In the genomic region with DNA sequence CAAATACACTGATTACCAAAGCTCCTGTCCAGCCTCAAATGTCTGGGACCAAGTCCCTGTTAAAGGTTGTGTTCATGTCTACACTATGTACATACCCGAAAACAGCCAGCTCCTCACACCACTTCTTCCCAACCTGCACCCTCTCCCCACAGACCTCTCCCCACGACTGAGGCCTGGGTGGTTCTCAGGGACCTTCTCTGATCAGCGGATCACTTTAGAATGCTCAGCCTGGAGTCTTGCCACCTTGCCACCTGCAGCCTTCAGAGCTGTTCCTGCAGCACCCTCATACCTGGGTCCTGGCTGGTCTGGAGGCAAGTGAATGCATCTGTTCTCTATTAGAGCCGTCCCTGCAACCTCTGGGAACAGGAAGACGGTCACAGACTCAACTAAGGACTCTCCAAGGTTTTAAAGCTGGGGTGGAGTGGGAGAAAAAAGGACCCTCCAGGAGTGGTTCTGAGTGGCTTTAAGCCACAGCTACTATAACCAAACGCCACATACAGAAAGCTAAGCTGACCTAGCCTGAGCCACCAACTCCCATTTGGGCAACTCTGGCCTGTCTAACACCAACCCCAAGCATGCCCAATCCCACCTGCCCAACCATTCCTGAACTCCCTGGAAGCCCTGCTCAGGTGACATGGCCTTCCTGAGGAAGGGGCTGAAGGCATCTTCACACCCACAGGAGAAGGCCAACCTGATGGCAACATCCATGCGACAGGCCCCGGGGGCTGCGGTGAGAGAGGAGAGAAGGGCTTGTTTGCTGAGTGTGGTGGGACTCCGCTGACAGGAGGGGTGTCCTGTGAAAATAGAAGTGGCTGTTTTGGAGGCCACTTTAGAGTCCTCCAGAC, we compare ENCODE assay signal across 1 cellular context.
TF ChIP-seq lines count a peak whose summit lies in the region.

No MANE protein-coding gene starts in this region.

TF ChIP-seq in K562, 482 proteins besides CTCF, POLR2A, EP300 and RAD21:
- TF ChIP-seq CSDE1 (IDR thresholded peaks at IDR 0.05) (no peak), CHD2 (IDR thresholded peaks at IDR 0.05; ENCODE audit: low read depth, low read length) (no peak), DPF2 (IDR thresholded peaks at IDR 0.05) (no peak), KDM2B (CRISPR knock-in tag; IDR thresholded peaks at IDR 0.05) (no peak), SRF (CRISPR knock-in tag; IDR thresholded peaks at IDR 0.05) (no peak), ETS2 (tag; IDR thresholded peaks at IDR 0.05; ENCODE audit: borderline replicate concordance, poor library complexity, severe bottlenecking) (no peak), NR2F6 (CRISPR knock-in tag; IDR thresholded peaks at IDR 0.05) (no peak)
- TF ChIP-seq, protein P1, sequence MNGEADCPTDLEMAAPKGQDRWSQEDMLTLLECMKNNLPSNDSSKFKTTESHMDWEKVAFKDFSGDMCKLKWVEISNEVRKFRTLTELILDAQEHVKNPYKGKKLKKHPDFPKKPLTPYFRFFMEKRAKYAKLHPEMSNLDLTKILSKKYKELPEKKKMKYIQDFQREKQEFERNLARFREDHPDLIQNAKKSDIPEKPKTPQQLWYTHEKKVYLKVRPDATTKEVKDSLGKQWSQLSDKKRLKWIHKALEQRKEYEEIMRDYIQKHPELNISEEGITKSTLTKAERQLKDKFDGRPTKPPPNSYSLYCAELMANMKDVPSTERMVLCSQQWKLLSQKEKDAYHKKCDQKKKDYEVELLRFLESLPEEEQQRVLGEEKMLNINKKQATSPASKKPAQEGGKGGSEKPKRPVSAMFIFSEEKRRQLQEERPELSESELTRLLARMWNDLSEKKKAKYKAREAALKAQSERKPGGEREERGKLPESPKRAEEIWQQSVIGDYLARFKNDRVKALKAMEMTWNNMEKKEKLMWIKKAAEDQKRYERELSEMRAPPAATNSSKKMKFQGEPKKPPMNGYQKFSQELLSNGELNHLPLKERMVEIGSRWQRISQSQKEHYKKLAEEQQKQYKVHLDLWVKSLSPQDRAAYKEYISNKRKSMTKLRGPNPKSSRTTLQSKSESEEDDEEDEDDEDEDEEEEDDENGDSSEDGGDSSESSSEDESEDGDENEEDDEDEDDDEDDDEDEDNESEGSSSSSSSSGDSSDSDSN (IDR thresholded peaks at IDR 0.05; ENCODE audit: borderline replicate concordance in 1 of 2, low read depth in 2 of 2, low read length in 2 of 2) = no peak
- TF ChIP-seq, protein P2, sequence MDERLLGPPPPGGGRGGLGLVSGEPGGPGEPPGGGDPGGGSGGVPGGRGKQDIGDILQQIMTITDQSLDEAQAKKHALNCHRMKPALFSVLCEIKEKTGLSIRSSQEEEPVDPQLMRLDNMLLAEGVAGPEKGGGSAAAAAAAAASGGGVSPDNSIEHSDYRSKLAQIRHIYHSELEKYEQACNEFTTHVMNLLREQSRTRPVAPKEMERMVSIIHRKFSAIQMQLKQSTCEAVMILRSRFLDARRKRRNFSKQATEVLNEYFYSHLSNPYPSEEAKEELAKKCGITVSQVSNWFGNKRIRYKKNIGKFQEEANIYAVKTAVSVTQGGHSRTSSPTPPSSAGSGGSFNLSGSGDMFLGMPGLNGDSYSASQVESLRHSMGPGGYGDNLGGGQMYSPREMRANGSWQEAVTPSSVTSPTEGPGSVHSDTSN (CRISPR knock-in tag; IDR thresholded peaks at IDR 0.05; ENCODE audit: low read depth) = no peak
- TF ChIP-seq, protein P2 (tag; conservative IDR thresholded peaks at IDR 0.05; ENCODE audit: low read depth) = no peak
